ENCODE assay signal across 1 cellular context in the genomic region with DNA sequence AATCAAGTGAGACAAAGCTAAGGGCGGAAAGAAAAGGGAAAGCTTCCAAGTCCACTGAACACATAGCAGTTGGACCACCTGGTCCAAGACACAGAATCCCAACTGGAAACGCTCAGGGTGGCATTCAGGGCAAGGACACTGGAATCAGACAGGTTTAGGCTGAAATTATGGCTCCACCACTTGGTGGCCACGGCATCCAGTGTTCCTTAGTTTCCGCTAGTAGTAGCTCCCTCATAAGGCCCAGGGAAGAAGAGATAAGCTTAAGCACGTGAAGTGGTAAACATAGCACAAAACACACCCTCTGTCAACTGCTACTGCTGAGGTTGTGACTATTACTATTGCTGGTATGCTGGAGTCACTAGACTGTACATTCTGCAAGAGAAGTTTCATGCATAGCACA.
TF ChIP-seq lines count a peak whose summit lies in the region.

No MANE protein-coding gene starts in this region.

TF ChIP-seq in H1, 55 proteins besides CTCF, POLR2A, EP300 and RAD21 (continued from another document):
- TF ChIP-seq KDM4A (IDR thresholded peaks at IDR 0.05; ENCODE audit: low read depth, low read length, severe bottlenecking) (no peak), KDM5A (IDR thresholded peaks at IDR 0.05; ENCODE audit: low read length) (no peak), SP2 (IDR thresholded peaks at IDR 0.05; ENCODE audit: low read length) (no peak), TAF7 (optimal IDR thresholded peaks at IDR 0.05; ENCODE audit: borderline replicate concordance, low read depth, low read length) (no peak), TCF12 (IDR thresholded peaks at IDR 0.05; ENCODE audit: low read depth, low read length) (no peak), SP1 (IDR thresholded peaks at IDR 0.05; ENCODE audit: low read depth, low read length) (no peak), EZH2 (IDR thresholded peaks at IDR 0.05; ENCODE audit: low read depth, low read length, severe bottlenecking) (no peak)
TF ChIP-seq in H1: peak in this region for 0.
